ENCODE assay signal across 8 cellular contexts in genomic region chr7:122143751-122144711, GRCh38. TPM values are rescaled to one million over a fixed set of nuclear protein-coding genes. Genes with fewer than 3 reads are reported as not detected.
DNase-seq lines count a peak whose midpoint lies in the region; ATAC-seq and TF ChIP-seq lines count a peak whose summit lies in the region.

TSS of gene AASS (minus strand) at chr7:122144249. CDS start at chr7:122133726, 10,523 bp downstream.

- H3K56ac ChIP-seq in IMR-90 (ENCODE audit: extremely low read depth, insufficient read depth, low read length): peak within 1 kb of the TSS; percentile 41; the same call in 1 of the 2 replicates

- 0% methylated on average over 9 of the region's 69 CpGs; no CpG with 5 or more reads in 1 of the 2 experiments for WGBS in IMR-90 (ENCODE audit: extremely low coverage in 2 of 2, insufficient read length in 1 of 2), 2 experiments
- 0 to 1% methylated on average over 11 to 41 of the region's 69 CpGs for whole genome bisulfite sequencing in gastroesophageal sphincter (ENCODE audit: low coverage in 1 of 2), 2 donors

- intact Hi-C loops in IMR-90 (cut with micrococcal nuclease): no loop called here

- H3K23ac ChIP-seq in IMR-90 (ENCODE audit: low read depth, low read length): peak within 1 kb of the TSS; percentile 89

- peak within 1 kb of the TSS; percentile 38; the same call in 1 of the 2 replicates for H3K14ac ChIP-seq in IMR-90 (replicated peaks; ENCODE audit: low read depth, low read length)

- DNase-seq in Caki2 (ENCODE audit: low read depth) (peak; percentile 85), IMR-90 (peak; percentile 94), SJCRH30 (peak; percentile 96 to 97), neural progenitor cell (ENCODE audit: low spot score) (peak; percentile 98)
- DNase-seq in stimulated activated naive CD8-positive, alpha-beta T cell treated with anti-CD3 and anti-CD28 coated beads, Interleukin-15, amount 100 ng/mL, for 72 hours: peak; percentile 60 to 70

- TF ChIP-seq POLR2A in IMR-90 (IDR thresholded peaks at IDR 0.05; ENCODE audit: low read depth, low read length): peak; percentile 66
- TF ChIP-seq POLR2A in gastroesophageal sphincter (IDR thresholded peaks at IDR 0.05): peak; percentile 89 to 90

- H2BK5ac ChIP-seq in IMR-90 (ENCODE audit: low read depth, low read length, poor library complexity, severe bottlenecking): peak within 1 kb of the TSS; percentile 17

- H3K4me3 ChIP-seq in IMR-90 (ENCODE audit: insufficient read depth, low read depth, low read length) (peak within 1 kb of the TSS; percentile 64), SJCRH30 (peak within 1 kb of the TSS; percentile 90), gastroesophageal sphincter (peak within 1 kb of the TSS; percentile 69 to 82), neural progenitor cell (peak within 1 kb of the TSS; percentile 92)

- H3K9me1 ChIP-seq in IMR-90 (ENCODE audit: insufficient read depth, low read length): no peaks in the 10 kb centered on the region

- H3F3A ChIP-seq in neural progenitor cell (ENCODE audit: low read depth): peaks cover 28% of the 10 kb centered on the region

- H3K36me3 ChIP-seq in IMR-90 (ENCODE audit: control insufficient read depth, insufficient read depth, low read length): no peaks in the 10 kb centered on the region
- no peaks in the 10 kb centered on the region for H3K36me3 ChIP-seq in SJCRH30
- no peaks in the 10 kb centered on the region for H3K36me3 ChIP-seq in gastroesophageal sphincter
- H3K36me3 ChIP-seq in neural progenitor cell: no peaks in the 10 kb centered on the region

- peak within 1 kb of the TSS; percentile 77 for H2AK9ac ChIP-seq in IMR-90 (replicated peaks; ENCODE audit: low read depth, low read length, poor library complexity)

- H3K4me2 ChIP-seq in IMR-90 (ENCODE audit: low read depth, low read length) (peak within 1 kb of the TSS; percentile 93), neural progenitor cell (peak within 1 kb of the TSS; percentile 86)

- H3K9me3 ChIP-seq in IMR-90 (ENCODE audit: control insufficient read depth, insufficient read depth, low read length) (no peaks in the 10 kb centered on the region), SJCRH30 (replicated peaks) (no peaks in the 10 kb centered on the region), gastroesophageal sphincter (no peaks in the 10 kb centered on the region), neural progenitor cell (ENCODE audit: low read depth) (no peaks in the 10 kb centered on the region)

- no peak within 1 kb of the TSS for H2BK15ac ChIP-seq in IMR-90 (ENCODE audit: low read depth, low read length)

- no peak within 1 kb of the TSS for H2BK20ac ChIP-seq in IMR-90 (ENCODE audit: low read depth, low read length)

- dilution Hi-C loops in IMR-90 (cut with HindIII; ENCODE audit: low sequenced_read_pairs, unreplicated experiment): no loop called here

- H4K20me1 ChIP-seq in IMR-90 (ENCODE audit: insufficient read depth, low read length) (no peaks in the 10 kb centered on the region; the same call in 1 of the 2 replicates), neural progenitor cell (ENCODE audit: low read depth) (peaks cover 41% of the 10 kb centered on the region)

- no TSS peak for BruUV-seq in IMR-90 (replicated peaks; lab: Mats Ljungman, UMichigan)

- H3K4me1 ChIP-seq in IMR-90 (ENCODE audit: control insufficient read depth, insufficient read depth, low read length): peaks cover 2% of the 10 kb centered on the region; the same call in 1 of the 2 replicates
- H3K4me1 ChIP-seq in SJCRH30: peaks cover 5% of the 10 kb centered on the region; the same call in 1 of the 2 replicates
- peaks cover 0 to 27% (median 3%) of the 10 kb centered on the region in 3 donors for H3K4me1 ChIP-seq in gastroesophageal sphincter
- peaks cover 50% of the 10 kb centered on the region for H3K4me1 ChIP-seq in neural progenitor cell

- CTCF ChIA-PET in IMR-90 (lab: Yijun Ruan, JAX): interaction anchor here (0.6 kb wide), 1 partner anchor 21 kb away, joined by 3 read pairs; no protein-coding TSS in a partner anchor

- H3K27me3 ChIP-seq in IMR-90 (ENCODE audit: control insufficient read depth, insufficient read depth, low read length) (no peaks in the 10 kb centered on the region), SJCRH30 (no peaks in the 10 kb centered on the region), gastroesophageal sphincter (no peaks in the 10 kb centered on the region), neural progenitor cell (no peaks in the 10 kb centered on the region)

- H3K4me3 Mint-ChIP-seq in activated naive CD4-positive, alpha-beta T cell treated with anti-CD3 and anti-CD28 coated beads, Interleukin-2, amount 50 U/mL, for 24 hours: peak within 1 kb of the TSS; percentile 96
- peak within 1 kb of the TSS; percentile 99 for H3K4me3 Mint-ChIP-seq in neural progenitor cell
- peak within 1 kb of the TSS; percentile 89 to 98 for H3K4me3 Mint-ChIP-seq in stimulated activated naive CD8-positive, alpha-beta T cell treated with anti-CD3 and anti-CD28 coated beads, Interleukin-15, amount 100 ng/mL, for 72 hours

- H4K91ac ChIP-seq in IMR-90 (ENCODE audit: insufficient read depth, low read depth, low read length): no peak within 1 kb of the TSS

- peaks cover 5 to 27% of the 10 kb centered on the region in 2 experiments for H3K79me1 ChIP-seq in IMR-90 (ENCODE audit: low read depth in 1 of 2, low read length in 2 of 2)

- in situ Hi-C loops in Caki2 (cut with HindIII; ENCODE audit: low pct_unique_long_range_greater_than_20kb, low sequenced_read_pairs) (no loop called here), IMR-90 (cut with MboI; ENCODE audit: low sequenced_read_pairs) (no loop called here)

- peak within 1 kb of the TSS; percentile 66 for H3K27ac ChIP-seq in IMR-90 (ENCODE audit: insufficient read depth, low read length)
- peak within 1 kb of the TSS; percentile 50 for H3K27ac ChIP-seq in SJCRH30
- H3K27ac ChIP-seq in gastroesophageal sphincter: peak within 1 kb of the TSS; percentile 94 to 99 (median 98)
- H3K27ac ChIP-seq in neural progenitor cell: peak within 1 kb of the TSS; percentile 96

- POLR2A ChIA-PET in IMR-90 (lab: Charles Lee; ENCODE audit: unreplicated experiment): no interaction called here

- no peak within 1 kb of the TSS; the same call in 1 of the 2 replicates for H3K18ac ChIP-seq in IMR-90 (ENCODE audit: low read depth, low read length)

- H4K5ac ChIP-seq in IMR-90 (ENCODE audit: low read depth, low read length): peak within 1 kb of the TSS; percentile 74

- H2AK5ac ChIP-seq in IMR-90 (ENCODE audit: low read depth, low read length): no peak within 1 kb of the TSS

- no peak for TF ChIP-seq RAD21 in IMR-90 (IDR thresholded peaks at IDR 0.05; ENCODE audit: low read length)

- no peaks in the 10 kb centered on the region for H3K9me3 Mint-ChIP-seq in activated naive CD4-positive, alpha-beta T cell treated with anti-CD3 and anti-CD28 coated beads, Interleukin-2, amount 50 U/mL, for 24 hours
- no peaks in the 10 kb centered on the region for H3K9me3 Mint-ChIP-seq in neural progenitor cell
- no peaks in the 10 kb centered on the region for H3K9me3 Mint-ChIP-seq in stimulated activated naive CD8-positive, alpha-beta T cell treated with anti-CD3 and anti-CD28 coated beads, Interleukin-15, amount 100 ng/mL, for 72 hours

- H2BK120ac ChIP-seq in IMR-90 (ENCODE audit: low read depth, low read length): 0 out of 2 replicates have a peak within 1 kb of the TSS, but pooled peaks have one; percentile 18

- H3K79me2 ChIP-seq in neural progenitor cell (ENCODE audit: low read depth): peaks cover 63% of the 10 kb centered on the region

- peak within 1 kb of the TSS; percentile 43 to 74; a peak in 1 of 4 replicates for H4K8ac ChIP-seq in IMR-90 (ENCODE audit: low read depth in 2 of 2, low read length in 2 of 2)

- peak within 1 kb of the TSS; percentile 40 for H3K4ac ChIP-seq in IMR-90 (ENCODE audit: low read depth, low read length)

- H3K4me1 Mint-ChIP-seq in activated naive CD4-positive, alpha-beta T cell treated with anti-CD3 and anti-CD28 coated beads, Interleukin-2, amount 50 U/mL, for 24 hours: peaks cover 20% of the 10 kb centered on the region
- peaks cover 26% of the 10 kb centered on the region for H3K4me1 Mint-ChIP-seq in neural progenitor cell
- H3K4me1 Mint-ChIP-seq in stimulated activated naive CD8-positive, alpha-beta T cell treated with anti-CD3 and anti-CD28 coated beads, Interleukin-15, amount 100 ng/mL, for 72 hours: peaks cover 19% of the 10 kb centered on the region

- H3K9ac ChIP-seq in IMR-90 (ENCODE audit: low read depth, low read length) (peak within 1 kb of the TSS; percentile 60), neural progenitor cell (peak within 1 kb of the TSS; percentile 84)

- peak; percentile 100 for ATAC-seq in GM21576 (IDR thresholded peaks at IDR 0.05; ENCODE audit: unreplicated experiment)
- ATAC-seq in IMR-90 (ENCODE audit: low read depth): peak; percentile 97
- peak; percentile 99 for ATAC-seq in gastroesophageal sphincter
- ATAC-seq in stimulated activated naive CD8-positive, alpha-beta T cell treated with anti-CD3 and anti-CD28 coated beads, Interleukin-15, amount 100 ng/mL, for 72 hours: peak; percentile 95

- H3K36me3 Mint-ChIP-seq in activated naive CD4-positive, alpha-beta T cell treated with anti-CD3 and anti-CD28 coated beads, Interleukin-2, amount 50 U/mL, for 24 hours: no peaks in the 10 kb centered on the region
- peaks cover 7% of the 10 kb centered on the region for H3K36me3 Mint-ChIP-seq in neural progenitor cell

- H3K27ac Mint-ChIP-seq in activated naive CD4-positive, alpha-beta T cell treated with anti-CD3 and anti-CD28 coated beads, Interleukin-2, amount 50 U/mL, for 24 hours: peak within 1 kb of the TSS; percentile 83
- H3K27ac Mint-ChIP-seq in neural progenitor cell: peak within 1 kb of the TSS; percentile 98
- peak within 1 kb of the TSS in 1 of 2 donors; percentile 63 for H3K27ac Mint-ChIP-seq in stimulated activated naive CD8-positive, alpha-beta T cell treated with anti-CD3 and anti-CD28 coated beads, Interleukin-15, amount 100 ng/mL, for 72 hours

- peaks cover 37% of the 10 kb centered on the region for H3K27me3 Mint-ChIP-seq in activated naive CD4-positive, alpha-beta T cell treated with anti-CD3 and anti-CD28 coated beads, Interleukin-2, amount 50 U/mL, for 24 hours
- peaks cover 6% of the 10 kb centered on the region for H3K27me3 Mint-ChIP-seq in neural progenitor cell (ENCODE audit: insufficient read depth, low read depth)
- H3K27me3 Mint-ChIP-seq in stimulated activated naive CD8-positive, alpha-beta T cell treated with anti-CD3 and anti-CD28 coated beads, Interleukin-15, amount 100 ng/mL, for 72 hours: peaks cover 51% of the 10 kb centered on the region

- TF ChIP-seq CTCF in IMR-90 (conservative IDR thresholded peaks at IDR 0.05; ENCODE audit: low read depth, low read length) (no peak), gastroesophageal sphincter (IDR thresholded peaks at IDR 0.05) (no peak), neural progenitor cell (IDR thresholded peaks at IDR 0.05) (no peak)

- peak; percentile 88 for TF ChIP-seq EP300 in gastroesophageal sphincter (IDR thresholded peaks at IDR 0.05)

- peak within 1 kb of the TSS; percentile 96 for H2AFZ ChIP-seq in IMR-90 (replicated peaks; ENCODE audit: low read length, poor library complexity)
- H2AFZ ChIP-seq in neural progenitor cell (replicated peaks): peak within 1 kb of the TSS; percentile 77

RNA-seq across cellular contexts. Expression of gene AASS, which starts in this region (rescaled TPM):
- 0.51 TPM in 1 of 2 replicates, not detected in the other for total RNA-seq in Caki2 (2014; rRNA removed; shearing (Covaris generic); ENCODE audit: low replicate concordance)
- total RNA-seq in IMR-90 (2012; rRNA removed) (12.9 and 15.0 TPM in 2 replicates), gastroesophageal sphincter (100 to 1,000 TPM in 1 of 4 donors, 10 to 100 TPM in 3; 20.0 to 108 (median 55.0) TPM), neural progenitor cell (ENCODE audit: low replicate concordance) (185 and 264 TPM in 2 replicates)
- polyA plus RNA-seq in IMR-90 (2012; rRNA removed): 4.7 and 6.1 TPM in 2 replicates
- 0.52 and 0.96 TPM in 2 replicates for polyA plus RNA-seq in IMR-90 (2012; cell fraction: cytosol; rRNA removed)
- 2.8 and 22.2 TPM in 2 replicates for polyA plus RNA-seq in IMR-90 (2012; cell fraction: nucleus; rRNA removed; ENCODE audit: low replicate concordance)
- 43.4 and 50.4 TPM in 2 replicates for total RNA-seq in SJCRH30 (2014; rRNA removed; shearing (Covaris generic))

Comparison
In these comparisons a context has a peak if more than half of its experiments do, and no peak if none do; other contexts are left out.
1. Peak in every context shown above with its lines: DNase-seq, ATAC-seq, H3K4me3 ChIP-seq and H3K27ac ChIP-seq.
2. Peak in DNase-seq in Caki2; RNA of the gene not detected or under 1 TPM.